ENCODE assay signal across 9 cellular contexts in genomic region chr6:139539852-139540251, GRCh38.
DNase-seq lines count a peak whose midpoint lies in the region; ATAC-seq and TF ChIP-seq lines count a peak whose summit lies in the region.
"Had no signal": no experiment of that assay in that cellular context is flagged by ENCODE, and none has a peak within 500 bp of the region (broad histone marks: within the 10 kb centered on the region; RNA-seq: fewer than 3 reads in every experiment).

No MANE protein-coding gene starts in this region.

- ATAC-seq in WTC11, result peak; percentile 85
- ATAC-seq in right cardiac atrium, result peak; percentile 85 to 87
- ATAC-seq in upper lobe of left lung (ENCODE audit: low FRiP score in 2 of 2), result peak; percentile 88 to 91

- H3K9me3 ChIP-seq in right cardiac atrium (ENCODE audit: control insufficient read depth, low read length) (no peaks in the 10 kb centered on the region), upper lobe of left lung (no peaks in the 10 kb centered on the region)

- 51% methylated on average over 12 of the region's 12 CpGs for WGBS in right cardiac atrium
- 47 to 55% methylated on average over 12 of the region's 12 CpGs for WGBS in upper lobe of left lung, 2 donors

- TF ChIP-seq CTCF in WTC11 (IDR thresholded peaks at IDR 0.05) (no peak), upper lobe of left lung (IDR thresholded peaks at IDR 0.05) (no peak)

- H3K27me3 ChIP-seq in right cardiac atrium (ENCODE audit: control insufficient read depth, insufficient read depth) (no peaks in the 10 kb centered on the region), upper lobe of left lung (no peaks in the 10 kb centered on the region)

- H3K4me3 Mint-ChIP-seq in WTC11, result no peak overlapping the region
- H3K4me3 Mint-ChIP-seq: activated naive CD8-positive, alpha-beta T cell had no signal

- intact Hi-C loops in right cardiac atrium (cut with DNase I), result no loop called here

- TF ChIP-seq POLR2A in upper lobe of left lung (IDR thresholded peaks at IDR 0.05), result no peak

- no peak overlapping the region for H3K4me3 ChIP-seq in right cardiac atrium (ENCODE audit: low read length)
- H3K4me3 ChIP-seq in upper lobe of left lung, result no peak overlapping the region

- no peaks in the 10 kb centered on the region for H3K9me3 Mint-ChIP-seq in WTC11

- CTCF ChIA-PET in WTC11 (lab: Charles Lee), result no interaction called here

- H3K4me1 Mint-ChIP-seq in WTC11, result peaks cover 45% of the 10 kb centered on the region

- no peaks in the 10 kb centered on the region for H3K36me3 ChIP-seq in upper lobe of left lung

- no peaks in the 10 kb centered on the region for H3K27me3 Mint-ChIP-seq in WTC11 (ENCODE audit: low read depth)
- H3K27me3 Mint-ChIP-seq: activated naive CD8-positive, alpha-beta T cell had no signal

- DNase-seq in A172 (ENCODE audit: low spot score) (peak; percentile 96), HCEC 1CT (peak; percentile 100), WTC11 (ENCODE audit: low spot score) (peak; percentile 16), right cardiac atrium (peak; percentile 80 to 84 (median 83)), upper lobe of left lung (peak in 1 of 2 donors; percentile 69), NCI-H1436 (lab: John Stamatoyannopoulos, UW) (no peak), NOMO-1 treated with dmso at 0.1 percent for 144 hours (lab: John Stamatoyannopoulos, UW; ENCODE audit: unreplicated experiment) (no peak), NCI-H526 (lab: John Stamatoyannopoulos, UW) (no peak)

- H3K27ac ChIP-seq in right cardiac atrium (ENCODE audit: low read length) (no peak overlapping the region), upper lobe of left lung (peak overlapping the region; percentile 21 to 70 (median 53))

- H3K36me3 Mint-ChIP-seq in WTC11, result no peaks in the 10 kb centered on the region

- H3K27ac Mint-ChIP-seq in WTC11, result no peak overlapping the region

- POLR2A ChIA-PET in WTC11 (lab: Charles Lee), result no interaction called here

- no peaks in the 10 kb centered on the region for H3K4me1 ChIP-seq in right cardiac atrium (ENCODE audit: control insufficient read depth, insufficient read depth, low read length)
- H3K4me1 ChIP-seq in upper lobe of left lung, result peaks cover 5 to 47% (median 19%) of the 10 kb centered on the region in 4 donors

- TF ChIP-seq EP300 in upper lobe of left lung (IDR thresholded peaks at IDR 0.05), result no peak

TF ChIP-seq in WTC11, 78 proteins besides CTCF, POLR2A, EP300 and RAD21:
- no peak for TF ChIP-seq ATF1 (CRISPR knock-in tag; IDR thresholded peaks at IDR 0.05)
- no peak for TF ChIP-seq IRF1 (CRISPR knock-in tag; IDR thresholded peaks at IDR 0.05)
- TF ChIP-seq GABPB1 (CRISPR knock-in tag; IDR thresholded peaks at IDR 0.05), result no peak
- TF ChIP-seq NFATC4 (CRISPR knock-in tag; IDR thresholded peaks at IDR 0.05), result no peak
- no peak for TF ChIP-seq ATF6 (CRISPR knock-in tag; IDR thresholded peaks at IDR 0.05)

Comparison
In these comparisons a context has a peak if more than half of its experiments do, and no peak if none do; other contexts are left out.
1. DNase-seq: peak in A172 (single experiment), HCEC 1CT (single experiment), WTC11 (single experiment) and right cardiac atrium (3 of 3); none in NCI-H1436 (single experiment), NOMO-1 treated with dmso at 0.1 percent for 144 hours (single experiment) and NCI-H526 (0 of 2).
2. Peak in every context shown above with its lines, with median percentiles within 50 percentile points of each other: ATAC-seq.